In the genomic region with DNA sequence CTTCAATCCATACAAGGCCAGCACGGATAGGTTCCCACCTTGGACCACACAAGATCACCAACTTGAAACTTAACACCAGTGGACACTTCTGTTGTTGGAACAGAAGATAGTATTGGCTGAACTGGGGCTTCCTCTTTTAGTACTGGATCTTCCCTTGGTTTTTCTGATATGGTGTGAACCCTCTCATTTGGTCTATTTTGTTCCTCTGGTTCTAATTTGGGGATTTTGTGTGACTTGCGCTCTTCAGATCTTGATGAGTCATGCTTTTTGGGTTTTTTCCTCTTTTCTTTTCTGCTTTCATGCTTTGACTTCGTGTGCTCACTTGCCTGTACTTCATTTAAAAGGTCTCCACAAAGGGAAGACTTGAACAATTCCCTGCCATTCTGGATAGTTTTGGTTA, we compare ENCODE assay signal across 8 cellular contexts. TPM values are rescaled to one million over a fixed set of nuclear protein-coding genes. Genes with fewer than 3 reads are reported as not detected.
DNase-seq lines count a peak whose midpoint lies in the region; ATAC-seq and TF ChIP-seq lines count a peak whose summit lies in the region.
"Had no signal": no experiment of that assay in that cellular context is flagged by ENCODE, and none has a peak within 500 bp of the region (broad histone marks: within the 10 kb centered on the region; RNA-seq: fewer than 3 reads in every experiment).

No MANE protein-coding gene starts in this region.

- H3K9me3 ChIP-seq in H9 (ENCODE audit: control insufficient read depth, low read depth, low read length) = no peaks in the 10 kb centered on the region
- H3K9me3 ChIP-seq in spleen = no peaks in the 10 kb centered on the region

- no peaks in the 10 kb centered on the region; the same call in 1 of the 2 replicates for H3K4me1 ChIP-seq in H9 (ENCODE audit: insufficient read depth, low read length)
- peaks cover 2 to 20% (median 11%) of the 10 kb centered on the region in 6 donors for H3K4me1 ChIP-seq in spleen

- H3K23ac ChIP-seq in H9 (ENCODE audit: insufficient read length, low read depth, low read length) = no peak overlapping the region

- H3K4me3 ChIP-seq in dorsolateral prefrontal cortex (peak overlapping the region in 14 of 59 donors; percentile 71 to 90 (median 81)), spleen (peak overlapping the region in 1 of 8 donors; percentile 95)

- H3K27ac ChIP-seq in H9 (ENCODE audit: insufficient read length, low read depth, low read length) (no peak overlapping the region), dorsolateral prefrontal cortex (peak overlapping the region in 56 of 59 donors; percentile 84 to 99 (median 96)), spleen (peak overlapping the region in 5 of 8 donors; percentile 95 to 98 (median 98))

- no peak overlapping the region for H2AK5ac ChIP-seq in H9 (ENCODE audit: insufficient read length, low read length)

- H3K23me2 ChIP-seq in H9 (ENCODE audit: insufficient read length, low read depth, low read length, poor library complexity, severe bottlenecking) = peaks cover 4% of the 10 kb centered on the region

- no peak overlapping the region for H3K18ac ChIP-seq in H9 (ENCODE audit: insufficient read length, low read depth, low read length)

- no peak overlapping the region for H3T11ph ChIP-seq in H9 (ENCODE audit: low read length)

- H3K36me3 ChIP-seq in spleen = no peaks in the 10 kb centered on the region

- H3K27ac Mint-ChIP-seq in H9 = no peak overlapping the region

- no peaks in the 10 kb centered on the region for H3K79me1 ChIP-seq in H9 (ENCODE audit: insufficient read depth, low read depth, low read length, poor library complexity, severe bottlenecking)

- no peak for TF ChIP-seq POLR2A in spleen (IDR thresholded peaks at IDR 0.05)

- peaks cover 32 to 40% of the 10 kb centered on the region in 2 experiments for H3K4me1 Mint-ChIP-seq in H9

- H3K27me3 ChIP-seq in H9 (ENCODE audit: insufficient read depth, low read length) (peaks cover 3% of the 10 kb centered on the region; the same call in 1 of the 2 replicates), dorsolateral prefrontal cortex (no peaks in the 10 kb centered on the region), spleen (replicated peaks in 1 of 7) (peaks cover 0 to 15% (median 0%) of the 10 kb centered on the region in 7 donors)

- no peak overlapping the region for H2BK15ac ChIP-seq in H9 (ENCODE audit: low read depth, low read length)

- H3K4me3 Mint-ChIP-seq in H9 = peak overlapping the region; percentile 71 to 83; a peak in 4 of 5 replicates

- TF ChIP-seq CTCF in H9 (conservative IDR thresholded peaks at IDR 0.05) (no peak), dorsolateral prefrontal cortex (IDR thresholded peaks at IDR 0.05 in 54 of 56, conservative IDR thresholded peaks at IDR 0.05 in 2 of 56; ENCODE audit: low read depth in 1 of 56, partially characterized antibody in 56 of 56) (no peak), spleen (IDR thresholded peaks at IDR 0.05 in 8 of 11, conservative IDR thresholded peaks at IDR 0.05 in 3 of 11) (no peak)

- H3K27me3 Mint-ChIP-seq in H9 (ENCODE audit: low read depth) = peaks cover 28% of the 10 kb centered on the region

- H3K9ac ChIP-seq in H9 (ENCODE audit: extremely low read depth, insufficient read length, low read length) = no peak overlapping the region

- no peak overlapping the region for H2AFZ ChIP-seq in H9 (ENCODE audit: low read length)

- H3K9me3 Mint-ChIP-seq in H9 = no peaks in the 10 kb centered on the region

- intact Hi-C loops in dorsolateral prefrontal cortex (cut with DNase I) (loop anchor here in 1 of 2 donors (2.0 kb wide), 1 partner anchor 23 kb away; no protein-coding TSS in a partner anchor), spleen (cut with DNase I; ENCODE audit: low total_unique reads) (no loop called here)

- no peak overlapping the region for H2BK20ac ChIP-seq in H9 (ENCODE audit: low read depth, low read length, poor library complexity, severe bottlenecking)

- H3K56ac ChIP-seq in H9 (ENCODE audit: insufficient read length, low read depth, low read length) = no peak overlapping the region

- no peak overlapping the region for H4K5ac ChIP-seq in H9 (ENCODE audit: insufficient read length, low read depth, low read length)

- WGBS in H9 (ENCODE audit: extremely low coverage, insufficient read length, low lambda C conversion rate) = no CpG with 5 or more reads among the region's 3 CpGs
- 48 to 61% (median 50%) methylated on average over 3 of the region's 3 CpGs for WGBS in spleen, 5 donors

- no peaks in the 10 kb centered on the region for H3K79me2 ChIP-seq in H9 (ENCODE audit: insufficient read depth, low read length)

- no peak for ATAC-seq in GM18520 (IDR thresholded peaks at IDR 0.05; ENCODE audit: unreplicated experiment)
- ATAC-seq in GM19351 (IDR thresholded peaks at IDR 0.05; ENCODE audit: unreplicated experiment) = no peak

- no peak overlapping the region for H2BK120ac ChIP-seq in H9 (ENCODE audit: low read depth, low read length, poor library complexity, severe bottlenecking)

- no peak overlapping the region for H3K4ac ChIP-seq in H9 (ENCODE audit: low read depth, low read length)

- no peak overlapping the region for H4K8ac ChIP-seq in H9 (replicated peaks; ENCODE audit: insufficient read length, low read depth, low read length)

- H4K91ac ChIP-seq in H9 (ENCODE audit: insufficient read length, low read depth, low read length) = no peak overlapping the region

- H2BK5ac ChIP-seq in H9 (ENCODE audit: insufficient read length, low read length) = no peak overlapping the region

- no peaks in the 10 kb centered on the region for H4K20me1 ChIP-seq in H9 (ENCODE audit: control insufficient read depth, insufficient read depth, insufficient read length)

- no peak for DNase-seq in H9
- DNase-seq in OCI-M1 (lab: John Stamatoyannopoulos, UW) = peak; percentile 78
- no peak for DNase-seq in dorsolateral prefrontal cortex
- no peak for DNase-seq in spleen
- DNase-seq in mesenteric fat pad (ENCODE audit: low spot score) = no peak

- no peak overlapping the region for H2BK12ac ChIP-seq in H9 (ENCODE audit: insufficient read length, low read depth, low read length)

- no peak overlapping the region for H3K4me2 ChIP-seq in H9 (ENCODE audit: insufficient read depth, insufficient read length, low read length)

- H3K36me3 Mint-ChIP-seq in H9 (ENCODE audit: insufficient read depth in 1 of 3, low read depth in 3 of 3) = no peaks in the 10 kb centered on the region

- H3K14ac ChIP-seq in H9 (ENCODE audit: insufficient read depth, low read length) = no peak overlapping the region

RNA-seq across cellular contexts. Expression of gene SOST, which starts 39.0 kb away (rescaled TPM):
- total RNA-seq in H9 (2021) (not detected in 2 replicates), dorsolateral prefrontal cortex (1 to 10 TPM in 1 of 120 experiments, under 1 TPM in 20, not detected in 99; 0.14 to 1.1 (median 0.29) TPM), spleen (not detected), mesenteric fat pad (not detected)
- polyA plus RNA-seq in spleen = under 1 TPM in 1 of 3 donors, not detected in 2; 0.04 TPM
- polyA plus RNA-seq: small intestine had no signal

RNA-seq across cellular contexts. Expression of gene MEOX1, which starts 57.9 kb away (rescaled TPM):
- total RNA-seq in H9 (2021) = not detected in 2 replicates
- not detected for total RNA-seq in dorsolateral prefrontal cortex
- total RNA-seq in spleen = 10 to 100 TPM in 6 of 7 donors, 1 to 10 TPM in 1; 4.1 to 46.9 (median 32.9) TPM
- 10 to 100 TPM in 1 of 3 donors, 1 to 10 TPM in 2; 5.6 to 14.8 (median 7.5) TPM for polyA plus RNA-seq in spleen
- 25.3 TPM for total RNA-seq in mesenteric fat pad

RNA-seq across cellular contexts. Expression of gene DUSP3, which starts 59.2 kb away (rescaled TPM):
- total RNA-seq in H9 (2021) = 16.9 and 17.6 TPM in 2 replicates
- total RNA-seq in dorsolateral prefrontal cortex = 100 to 1,000 TPM in 70 of 120 experiments, 10 to 100 TPM in 50; 65.6 to 156 (median 103) TPM
- total RNA-seq in spleen = 10 to 100 TPM; 55.0 to 96.2 (median 87.5) TPM
- 10 to 100 TPM; 25.7 to 45.7 (median 32.1) TPM for polyA plus RNA-seq in spleen
- 103 TPM for total RNA-seq in mesenteric fat pad
